Comparison of ENCODE assay signal across 15 cellular contexts in the genomic region with DNA sequence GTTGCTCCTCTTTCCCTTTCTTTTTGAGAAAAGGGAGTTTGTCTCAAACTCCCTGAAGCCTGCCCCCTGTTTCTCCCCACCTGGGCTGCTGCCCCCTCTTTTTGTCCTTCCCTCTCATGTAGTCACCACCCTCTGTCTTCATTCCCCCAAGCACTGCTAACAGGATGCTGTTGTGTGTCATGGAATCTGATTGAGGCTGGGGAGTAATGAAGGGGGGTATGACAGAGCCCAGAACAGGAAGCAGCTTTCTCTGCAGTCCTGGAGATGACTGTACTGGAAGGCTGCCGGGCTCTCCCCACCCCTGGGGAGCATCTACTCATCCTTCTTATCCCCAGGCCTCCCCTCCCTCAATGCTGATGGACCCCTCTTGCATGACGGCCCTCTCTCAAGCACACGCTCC.
A peak's percentile ranks its signal among the peaks of the same experiment; 100 is the strongest.
DNase-seq lines count a peak whose midpoint lies in the region; ATAC-seq and TF ChIP-seq lines count a peak whose summit lies in the region.
"Had no signal": no experiment of that assay in that cellular context is flagged by ENCODE, and none has a peak within 500 bp of the region (broad histone marks: within the 10 kb centered on the region; RNA-seq: fewer than 3 reads in every experiment).

No MANE protein-coding gene starts in this region.

- no peak overlapping the region for H3K4me3 ChIP-seq in astrocyte of the cerebellum (ENCODE audit: low read depth, low read length)
- no peak overlapping the region for H3K4me3 ChIP-seq in GM23338
- H3K4me3 ChIP-seq: GM12878, sigmoid colon had no signal

- TF ChIP-seq CTCF in astrocyte of the cerebellum (IDR thresholded peaks at IDR 0.05; ENCODE audit: low read depth, low read length, missing control alignments) = no peak
- TF ChIP-seq CTCF in GM23338 (conservative IDR thresholded peaks at IDR 0.05; ENCODE audit: low read depth in 2 of 2) = no peak

- no peak overlapping the region for H3K27ac ChIP-seq in GM23338 (ENCODE audit: low read depth)
- H3K27ac ChIP-seq: sigmoid colon had no signal

- H2AFZ ChIP-seq in GM23338 = no peak overlapping the region; the same call in 1 of the 2 replicates

- no peaks in the 10 kb centered on the region for H3K27me3 ChIP-seq in GM23338 (ENCODE audit: insufficient read depth)
- H3K27me3 ChIP-seq: sigmoid colon had no signal

- H3F3A ChIP-seq in GM23338 (replicated peaks; ENCODE audit: low read depth) = no peaks in the 10 kb centered on the region

- no peaks in the 10 kb centered on the region for H3K79me2 ChIP-seq in GM23338 (replicated peaks; ENCODE audit: insufficient read depth)

- H3K36me3 ChIP-seq in GM23338 (ENCODE audit: insufficient read depth) = no peaks in the 10 kb centered on the region
- H3K36me3 ChIP-seq: sigmoid colon had no signal

- H3K4me1 Mint-ChIP-seq in GM23338 = peaks cover 30% of the 10 kb centered on the region
- H3K4me1 Mint-ChIP-seq: activated B cell treated with CpG ODN at 0.5 μM for 24 hours; CD4-positive, CD25-positive, alpha-beta regulatory T cell had no signal

- H3K9me3 Mint-ChIP-seq in GM23338 = peaks cover 7% of the 10 kb centered on the region; the same call in 2 of the 3 replicates
- H3K9me3 Mint-ChIP-seq: activated B cell treated with CpG ODN at 0.5 μM for 24 hours had no signal

- no peak overlapping the region for H3K4me3 Mint-ChIP-seq in GM23338
- H3K4me3 Mint-ChIP-seq: activated B cell treated with CpG ODN at 0.5 μM for 24 hours; CD4-positive, CD25-positive, alpha-beta regulatory T cell had no signal

- peaks cover 1% of the 10 kb centered on the region for H3K27me3 Mint-ChIP-seq in GM23338 (ENCODE audit: insufficient read depth, low read depth, poor library complexity)

- no peak overlapping the region for H3K27ac Mint-ChIP-seq in GM23338
- H3K27ac Mint-ChIP-seq: activated B cell treated with CpG ODN at 0.5 μM for 24 hours had no signal

- in situ Hi-C loops in astrocyte of the cerebellum (cut with HindIII; ENCODE audit: low sequenced_read_pairs) = no loop called here

- ATAC-seq in GM23338 = no peak
- ATAC-seq: GM12878 had no signal

- H3K36me3 Mint-ChIP-seq in GM23338 (ENCODE audit: low read depth) = no peaks in the 10 kb centered on the region; the same call in 2 of the 3 replicates
- H3K36me3 Mint-ChIP-seq: CD4-positive, CD25-positive, alpha-beta regulatory T cell had no signal

- peaks cover 8% of the 10 kb centered on the region; the same call in 1 of the 2 replicates for H3K9me2 ChIP-seq in GM23338 (ENCODE audit: insufficient read depth)

- no peaks in the 10 kb centered on the region for H4K20me1 ChIP-seq in GM23338 (replicated peaks; ENCODE audit: insufficient read depth)

- peaks cover 12% of the 10 kb centered on the region for H3K4me1 ChIP-seq in GM23338 (ENCODE audit: insufficient read depth)
- H3K4me1 ChIP-seq: sigmoid colon had no signal

- no peak overlapping the region for H3K4me2 ChIP-seq in GM23338

- DNase-seq in A172 (ENCODE audit: low spot score) (peak; percentile 90), HCEC 1CT (peak; percentile 84), astrocyte of the cerebellum (ENCODE audit: low read depth) (peak; percentile 29), iris pigment epithelial cell (ENCODE audit: low read depth) (peak; percentile 92), C1 segment of cervical spinal cord (lab: John Stamatoyannopoulos, UW) (no peak), GM23338 (ENCODE audit: low spot score) (no peak), NCI-H2196 (lab: John Stamatoyannopoulos, UW; ENCODE audit: unreplicated experiment) (no peak), NCI-H526 (lab: John Stamatoyannopoulos, UW) (no peak)
- DNase-seq: activated B cell treated with CpG ODN at 0.5 μM for 24 hours; activated gamma-delta T cell; CD4-positive, CD25-positive, alpha-beta regulatory T cell; MV-4-11; sigmoid colon; stimulated activated CD8-positive, alpha-beta memory T cell treated with anti-CD3 and anti-CD28 coated beads, Interleukin-4, amount 100 ng/mL, for 48 hours had no signal

TF ChIP-seq in GM23338, 12 proteins besides CTCF, POLR2A, EP300 and RAD21 (continues in another document):
- TF ChIP-seq, protein P1, sequence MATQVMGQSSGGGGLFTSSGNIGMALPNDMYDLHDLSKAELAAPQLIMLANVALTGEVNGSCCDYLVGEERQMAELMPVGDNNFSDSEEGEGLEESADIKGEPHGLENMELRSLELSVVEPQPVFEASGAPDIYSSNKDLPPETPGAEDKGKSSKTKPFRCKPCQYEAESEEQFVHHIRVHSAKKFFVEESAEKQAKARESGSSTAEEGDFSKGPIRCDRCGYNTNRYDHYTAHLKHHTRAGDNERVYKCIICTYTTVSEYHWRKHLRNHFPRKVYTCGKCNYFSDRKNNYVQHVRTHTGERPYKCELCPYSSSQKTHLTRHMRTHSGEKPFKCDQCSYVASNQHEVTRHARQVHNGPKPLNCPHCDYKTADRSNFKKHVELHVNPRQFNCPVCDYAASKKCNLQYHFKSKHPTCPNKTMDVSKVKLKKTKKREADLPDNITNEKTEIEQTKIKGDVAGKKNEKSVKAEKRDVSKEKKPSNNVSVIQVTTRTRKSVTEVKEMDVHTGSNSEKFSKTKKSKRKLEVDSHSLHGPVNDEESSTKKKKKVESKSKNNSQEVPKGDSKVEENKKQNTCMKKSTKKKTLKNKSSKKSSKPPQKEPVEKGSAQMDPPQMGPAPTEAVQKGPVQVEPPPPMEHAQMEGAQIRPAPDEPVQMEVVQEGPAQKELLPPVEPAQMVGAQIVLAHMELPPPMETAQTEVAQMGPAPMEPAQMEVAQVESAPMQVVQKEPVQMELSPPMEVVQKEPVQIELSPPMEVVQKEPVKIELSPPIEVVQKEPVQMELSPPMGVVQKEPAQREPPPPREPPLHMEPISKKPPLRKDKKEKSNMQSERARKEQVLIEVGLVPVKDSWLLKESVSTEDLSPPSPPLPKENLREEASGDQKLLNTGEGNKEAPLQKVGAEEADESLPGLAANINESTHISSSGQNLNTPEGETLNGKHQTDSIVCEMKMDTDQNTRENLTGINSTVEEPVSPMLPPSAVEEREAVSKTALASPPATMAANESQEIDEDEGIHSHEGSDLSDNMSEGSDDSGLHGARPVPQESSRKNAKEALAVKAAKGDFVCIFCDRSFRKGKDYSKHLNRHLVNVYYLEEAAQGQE (IDR thresholded peaks at IDR 0.05; ENCODE audit: unreplicated experiment) = no peak
- TF ChIP-seq, protein P2, sequence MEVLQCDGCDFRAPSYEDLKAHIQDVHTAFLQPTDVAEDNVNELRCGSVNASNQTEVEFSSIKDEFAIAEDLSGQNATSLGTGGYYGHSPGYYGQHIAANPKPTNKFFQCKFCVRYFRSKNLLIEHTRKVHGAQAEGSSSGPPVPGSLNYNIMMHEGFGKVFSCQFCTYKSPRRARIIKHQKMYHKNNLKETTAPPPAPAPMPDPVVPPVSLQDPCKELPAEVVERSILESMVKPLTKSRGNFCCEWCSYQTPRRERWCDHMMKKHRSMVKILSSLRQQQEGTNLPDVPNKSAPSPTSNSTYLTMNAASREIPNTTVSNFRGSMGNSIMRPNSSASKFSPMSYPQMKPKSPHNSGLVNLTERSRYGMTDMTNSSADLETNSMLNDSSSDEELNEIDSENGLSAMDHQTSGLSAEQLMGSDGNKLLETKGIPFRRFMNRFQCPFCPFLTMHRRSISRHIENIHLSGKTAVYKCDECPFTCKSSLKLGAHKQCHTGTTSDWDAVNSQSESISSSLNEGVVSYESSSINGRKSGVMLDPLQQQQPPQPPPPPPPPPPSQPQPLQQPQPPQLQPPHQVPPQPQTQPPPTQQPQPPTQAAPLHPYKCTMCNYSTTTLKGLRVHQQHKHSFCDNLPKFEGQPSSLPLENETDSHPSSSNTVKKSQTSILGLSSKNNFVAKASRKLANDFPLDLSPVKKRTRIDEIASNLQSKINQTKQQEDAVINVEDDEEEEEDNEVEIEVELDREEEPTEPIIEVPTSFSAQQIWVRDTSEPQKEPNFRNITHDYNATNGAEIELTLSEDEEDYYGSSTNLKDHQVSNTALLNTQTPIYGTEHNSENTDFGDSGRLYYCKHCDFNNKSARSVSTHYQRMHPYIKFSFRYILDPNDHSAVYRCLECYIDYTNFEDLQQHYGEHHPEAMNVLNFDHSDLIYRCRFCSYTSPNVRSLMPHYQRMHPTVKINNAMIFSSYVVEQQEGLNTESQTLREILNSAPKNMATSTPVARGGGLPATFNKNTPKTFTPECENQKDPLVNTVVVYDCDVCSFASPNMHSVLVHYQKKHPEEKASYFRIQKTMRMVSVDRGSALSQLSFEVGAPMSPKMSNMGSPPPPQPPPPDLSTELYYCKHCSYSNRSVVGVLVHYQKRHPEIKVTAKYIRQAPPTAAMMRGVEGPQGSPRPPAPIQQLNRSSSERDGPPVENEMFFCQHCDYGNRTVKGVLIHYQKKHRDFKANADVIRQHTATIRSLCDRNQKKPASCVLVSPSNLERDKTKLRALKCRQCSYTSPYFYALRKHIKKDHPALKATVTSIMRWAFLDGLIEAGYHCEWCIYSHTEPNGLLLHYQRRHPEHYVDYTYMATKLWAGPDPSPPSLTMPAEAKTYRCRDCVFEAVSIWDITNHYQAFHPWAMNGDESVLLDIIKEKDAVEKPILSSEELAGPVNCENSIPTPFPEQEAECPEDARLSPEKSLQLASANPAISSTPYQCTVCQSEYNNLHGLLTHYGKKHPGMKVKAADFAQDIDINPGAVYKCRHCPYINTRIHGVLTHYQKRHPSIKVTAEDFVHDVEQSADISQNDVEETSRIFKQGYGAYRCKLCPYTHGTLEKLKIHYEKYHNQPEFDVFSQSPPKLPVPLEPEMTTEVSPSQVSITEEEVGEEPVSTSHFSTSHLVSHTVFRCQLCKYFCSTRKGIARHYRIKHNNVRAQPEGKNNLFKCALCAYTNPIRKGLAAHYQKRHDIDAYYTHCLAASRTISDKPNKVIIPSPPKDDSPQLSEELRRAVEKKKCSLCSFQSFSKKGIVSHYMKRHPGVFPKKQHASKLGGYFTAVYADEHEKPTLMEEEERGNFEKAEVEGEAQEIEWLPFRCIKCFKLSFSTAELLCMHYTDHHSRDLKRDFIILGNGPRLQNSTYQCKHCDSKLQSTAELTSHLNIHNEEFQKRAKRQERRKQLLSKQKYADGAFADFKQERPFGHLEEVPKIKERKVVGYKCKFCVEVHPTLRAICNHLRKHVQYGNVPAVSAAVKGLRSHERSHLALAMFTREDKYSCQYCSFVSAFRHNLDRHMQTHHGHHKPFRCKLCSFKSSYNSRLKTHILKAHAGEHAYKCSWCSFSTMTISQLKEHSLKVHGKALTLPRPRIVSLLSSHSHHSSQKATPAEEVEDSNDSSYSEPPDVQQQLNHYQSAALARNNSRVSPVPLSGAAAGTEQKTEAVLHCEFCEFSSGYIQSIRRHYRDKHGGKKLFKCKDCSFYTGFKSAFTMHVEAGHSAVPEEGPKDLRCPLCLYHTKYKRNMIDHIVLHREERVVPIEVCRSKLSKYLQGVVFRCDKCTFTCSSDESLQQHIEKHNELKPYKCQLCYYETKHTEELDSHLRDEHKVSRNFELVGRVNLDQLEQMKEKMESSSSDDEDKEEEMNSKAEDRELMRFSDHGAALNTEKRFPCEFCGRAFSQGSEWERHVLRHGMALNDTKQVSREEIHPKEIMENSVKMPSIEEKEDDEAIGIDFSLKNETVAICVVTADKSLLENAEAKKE (CRISPR knock-in tag; IDR thresholded peaks at IDR 0.05) = no peak

Comparison
In these comparisons a context has a peak if more than half of its experiments do, and no peak if none do; other contexts are left out.
1. DNase-seq: peak in A172 (single experiment), HCEC 1CT (single experiment), astrocyte of the cerebellum (single experiment) and iris pigment epithelial cell (single experiment); none in C1 segment of cervical spinal cord (0 of 14), GM23338 (single experiment), NCI-H2196 (single experiment) and NCI-H526 (0 of 2).